Comparison of ENCODE assay signal across 8 cellular contexts in the genomic region with DNA sequence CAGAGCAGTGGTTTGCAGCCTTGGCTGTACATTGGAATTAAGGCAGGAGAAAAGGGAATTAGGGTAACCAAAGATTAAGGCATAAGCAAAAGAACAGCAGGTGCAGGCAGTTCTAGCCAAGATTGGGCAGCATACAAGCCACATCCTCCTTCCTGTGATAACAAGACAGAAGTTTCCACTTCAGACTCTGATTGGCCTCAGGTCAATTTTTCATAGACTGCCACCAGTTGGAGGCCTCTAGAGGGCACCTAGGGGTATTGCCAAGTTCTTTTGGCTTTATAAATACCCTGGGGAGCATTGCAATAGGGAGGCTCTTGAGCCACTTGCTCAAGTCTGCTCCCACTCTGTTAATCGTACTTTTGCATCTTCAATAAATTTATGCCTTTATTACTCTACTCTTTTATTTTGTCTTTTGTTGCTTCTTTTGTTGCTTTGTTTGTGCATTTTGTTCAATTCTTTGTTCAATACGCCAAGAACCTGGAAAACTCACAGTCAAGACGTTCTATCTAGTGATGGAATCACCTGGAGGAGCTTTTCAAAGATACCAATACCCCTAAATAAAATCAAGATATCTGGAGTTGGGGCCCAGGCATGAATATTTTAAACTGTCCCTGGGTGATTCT. TPM values are rescaled to one million over a fixed set of nuclear protein-coding genes. Genes with fewer than 3 reads are reported as not detected.
A peak's percentile ranks its signal among the peaks of the same experiment; 100 is the strongest.
DNase-seq lines count a peak whose midpoint lies in the region; ATAC-seq, FAIRE-seq and TF ChIP-seq lines count a peak whose summit lies in the region.

No MANE protein-coding gene starts in this region.

- no peak overlapping the region for H3K27ac Mint-ChIP-seq in HFFc6

- FAIRE-seq in endothelial cell of umbilical vein (lab: Jason Lieb, UNC) = no peak

- no peaks in the 10 kb centered on the region for H3K9me1 ChIP-seq in endothelial cell of umbilical vein (replicated peaks; ENCODE audit: control insufficient read depth, extremely low read depth, insufficient read depth, low read length)

- intact Hi-C loops in endothelial cell of umbilical vein (cut with micrococcal nuclease) = no loop called here
- intact Hi-C loops in prostate gland (cut with DNase I) = no loop called here

- peak; percentile 92 for ATAC-seq in GM18502 (IDR thresholded peaks at IDR 0.05; ENCODE audit: poor library complexity, unreplicated experiment)
- ATAC-seq in HG02610 (IDR thresholded peaks at IDR 0.05; ENCODE audit: unreplicated experiment) = no peak

- TF ChIP-seq POLR2A in endothelial cell of umbilical vein (IDR thresholded peaks at IDR 0.05; ENCODE audit: low read depth, low read length) (no peak), prostate gland (IDR thresholded peaks at IDR 0.05) (no peak)

- H3K4me1 ChIP-seq in endothelial cell of umbilical vein (ENCODE audit: control insufficient read depth, extremely low read depth, insufficient read depth, low read length) (no peaks in the 10 kb centered on the region), prostate gland (replicated peaks) (no peaks in the 10 kb centered on the region)

- H3K9me3 ChIP-seq in endothelial cell of umbilical vein (replicated peaks; ENCODE audit: control insufficient read depth, insufficient read depth, low read length) (no peaks in the 10 kb centered on the region), prostate gland (no peaks in the 10 kb centered on the region)

- H3K27me3 ChIP-seq in endothelial cell of umbilical vein (ENCODE audit: control insufficient read depth in 2 of 2, insufficient read depth in 2 of 2, low read length in 2 of 2) = no peaks in the 10 kb centered on the region
- no peaks in the 10 kb centered on the region for H3K27me3 ChIP-seq in prostate gland (replicated peaks; ENCODE audit: insufficient read depth)

- DNase-seq in HFFc6 (peak; percentile 66), NCI-H2196 treated with DMSO at 0.1 percent for 48 hours (lab: John Stamatoyannopoulos, UW; ENCODE audit: unreplicated experiment) (peak; percentile 29), endothelial cell of umbilical vein (ENCODE audit: low read depth, low spot score) (peak; percentile 58), prostate gland (ENCODE audit: low spot score) (peak; percentile 7), midbrain (lab: John Stamatoyannopoulos, UW) (no peak)
- peak; percentile 21 to 76 for DNase-seq in activated CD4-positive, alpha-beta T cell treated with anti-CD3 and anti-CD28 coated beads, Interleukin-2, amount 50 U/mL, for 24 hours (ENCODE audit: low read depth in 1 of 2, low spot score in 1 of 2)

- WGBS in prostate gland = 77% methylated on average over 3 of the region's 3 CpGs

- POLR2A ChIA-PET in endothelial cell of umbilical vein (lab: Charles Lee) = no interaction called here

- H3K27me3 Mint-ChIP-seq in HFFc6 (ENCODE audit: insufficient read depth) = peaks cover 33% of the 10 kb centered on the region

- no peaks in the 10 kb centered on the region for H3K36me3 Mint-ChIP-seq in HFFc6 (ENCODE audit: low read depth)

- no peak overlapping the region for H3K4me3 ChIP-seq in endothelial cell of umbilical vein (replicated peaks in 1 of 3; ENCODE audit: insufficient read depth in 1 of 3, low read depth in 1 of 3, low read length in 3 of 3)
- no peak overlapping the region for H3K4me3 ChIP-seq in prostate gland

- BruUV-seq in endothelial cell of umbilical vein (replicated peaks; lab: Mats Ljungman, UMichigan) = no TSS peak

- no peaks in the 10 kb centered on the region for H4K20me1 ChIP-seq in endothelial cell of umbilical vein (replicated peaks; ENCODE audit: control insufficient read depth, extremely low read depth, insufficient read depth, low read length)

- no peak overlapping the region for H3K9ac ChIP-seq in endothelial cell of umbilical vein (replicated peaks; ENCODE audit: extremely low read depth, insufficient read depth, low read length)

- no peak overlapping the region for H3K4me3 Mint-ChIP-seq in HFFc6

- CTCF ChIA-PET in endothelial cell of umbilical vein (lab: Charles Lee) = interaction anchor here (0.9 kb wide), 1 partner anchor 10 kb away, joined by 3 read pairs; no protein-coding TSS in a partner anchor

- H3K9me3 Mint-ChIP-seq in HFFc6 = no peaks in the 10 kb centered on the region

- H3K36me3 ChIP-seq in endothelial cell of umbilical vein (ENCODE audit: control insufficient read depth in 2 of 2, extremely low read depth in 1 of 2, insufficient read depth in 2 of 2, low read length in 2 of 2) (no peaks in the 10 kb centered on the region), prostate gland (no peaks in the 10 kb centered on the region)

- no peak overlapping the region for H3K4me2 ChIP-seq in endothelial cell of umbilical vein (ENCODE audit: insufficient read depth, low read length)

- TF ChIP-seq CTCF in HFFc6 (IDR thresholded peaks at IDR 0.05) = peak; percentile 71
- peak; percentile 9 to 47 for TF ChIP-seq CTCF in endothelial cell of umbilical vein (IDR thresholded peaks at IDR 0.05; ENCODE audit: extremely low read depth in 1 of 2, insufficient read depth in 1 of 2, low read depth in 1 of 2, low read length in 2 of 2)
- peak in 1 of 4 experiments; percentile 14 for TF ChIP-seq CTCF in prostate gland (IDR thresholded peaks at IDR 0.05)

- H2AFZ ChIP-seq in endothelial cell of umbilical vein (ENCODE audit: low read depth, low read length) = no peak overlapping the region

- H3K79me2 ChIP-seq in endothelial cell of umbilical vein (ENCODE audit: control insufficient read depth, insufficient read depth, low read length) = no peaks in the 10 kb centered on the region

- no peaks in the 10 kb centered on the region for H3K4me1 Mint-ChIP-seq in HFFc6 (ENCODE audit: low read depth)

- H3K27ac ChIP-seq in endothelial cell of umbilical vein (ENCODE audit: insufficient read depth, low read depth, low read length) (no peak overlapping the region), prostate gland (no peak overlapping the region)

- dilution Hi-C loops in endothelial cell of umbilical vein (cut with MboI; ENCODE audit: extremely low pct_ligation_motif_present, low sequenced_read_pairs) = no loop called here

TF ChIP-seq in endothelial cell of umbilical vein, 7 proteins besides CTCF, POLR2A, EP300 and RAD21:
- TF ChIP-seq MYC (IDR thresholded peaks at IDR 0.05; ENCODE audit: low read depth, low read length) (no peak), POLR2AphosphoS5 (IDR thresholded peaks at IDR 0.05; ENCODE audit: insufficient read depth, low read depth, low read length) (no peak), FOS (IDR thresholded peaks at IDR 0.05; ENCODE audit: borderline replicate concordance, insufficient read depth, low read length) (no peak), EZH2 (IDR thresholded peaks at IDR 0.05; ENCODE audit: borderline replicate concordance, low read depth, low read length, severe bottlenecking) (no peak), JUN (IDR thresholded peaks at IDR 0.05; ENCODE audit: borderline replicate concordance, insufficient read depth, insufficient read length, low read depth) (no peak), GATA2 (IDR thresholded peaks at IDR 0.05; ENCODE audit: insufficient read depth, insufficient read length, low read depth, low read length) (no peak)
- TF ChIP-seq, protein P1, sequence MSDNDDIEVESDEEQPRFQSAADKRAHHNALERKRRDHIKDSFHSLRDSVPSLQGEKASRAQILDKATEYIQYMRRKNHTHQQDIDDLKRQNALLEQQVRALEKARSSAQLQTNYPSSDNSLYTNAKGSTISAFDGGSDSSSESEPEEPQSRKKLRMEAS (IDR thresholded peaks at IDR 0.05; ENCODE audit: insufficient read depth, insufficient read length) = no peak
TF ChIP-seq in endothelial cell of umbilical vein: peak in this region for 0.

RNA-seq across cellular contexts. Expression of a gene that starts 32.2 kb away (rescaled TPM):
- 10 to 100 TPM in 4 of 6 experiments, 1 to 10 TPM in 2; 8.3 to 14.0 (median 12.6) TPM for total RNA-seq in HFFc6 (2021; fragmentation: NEBNext Ultra II Directional; extraction: Animal tissue kit (Norgen Biotek cat#: 25700))
- 0.29 and 0.39 TPM in 2 replicates for total RNA-seq in endothelial cell of umbilical vein
- polyA plus RNA-seq in endothelial cell of umbilical vein = 0.01 and 0.02 TPM in 2 replicates
- polyA plus RNA-seq in endothelial cell of umbilical vein (2011; cell fraction: cytosol; rRNA removed) = 0.06 and 0.16 TPM in 2 replicates
- 0.21 and 0.22 TPM in 2 replicates for polyA plus RNA-seq in endothelial cell of umbilical vein (2011; cell fraction: nucleus; rRNA removed)
- polyA plus RNA-seq in endothelial cell of umbilical vein (2012) = 0.23 and 0.64 TPM in 2 replicates
- 0.11 and 0.15 TPM in 2 replicates for polyA minus RNA-seq in endothelial cell of umbilical vein
- polyA minus RNA-seq in endothelial cell of umbilical vein (2011; cell fraction: cytosol; rRNA and poly(A)+ RNA removed) = 0.31 TPM
- 0.63 and 1.8 TPM in 2 replicates for polyA minus RNA-seq in endothelial cell of umbilical vein (2011; cell fraction: nucleus; rRNA and poly(A)+ RNA removed)
- total RNA-seq in prostate gland = 10 to 100 TPM in 1 of 2 donors, 1 to 10 TPM in 1; 7.1 to 32.5 TPM
